ENCODE assay signal across 9 cellular contexts in the genomic region with DNA sequence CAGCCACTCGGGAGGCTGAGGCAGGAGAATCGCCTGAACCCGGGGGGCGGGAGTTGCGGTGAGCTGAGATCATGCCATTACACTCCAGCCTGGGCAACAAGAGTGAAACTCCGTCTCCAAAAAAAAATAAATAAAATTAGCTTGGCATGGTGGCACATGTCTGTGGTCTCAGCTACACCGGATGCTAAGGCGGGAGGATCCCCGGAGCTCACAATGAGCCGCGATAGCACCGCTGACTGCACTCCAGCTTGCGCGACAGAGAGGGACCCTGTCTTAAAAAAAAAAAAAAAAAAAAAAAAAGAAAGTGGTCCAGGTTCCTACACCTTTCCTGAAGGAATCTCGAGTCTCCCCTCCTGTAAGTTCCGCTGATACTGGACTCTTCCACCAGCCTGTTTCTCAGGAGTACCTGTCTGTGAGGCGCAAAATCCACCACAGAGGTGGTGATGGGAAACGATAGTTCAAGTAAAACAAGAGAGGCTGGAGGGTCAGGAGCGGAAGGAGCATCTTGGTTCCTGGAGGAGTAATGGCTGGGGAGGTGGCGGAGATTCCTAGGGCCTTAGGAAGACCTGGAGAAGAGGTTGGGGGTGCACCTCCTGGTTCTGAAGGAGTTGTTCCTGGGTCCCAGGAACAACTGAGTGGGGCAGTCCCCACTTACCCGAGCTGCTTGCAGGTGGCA. TPM values are rescaled to one million over a fixed set of nuclear protein-coding genes. Genes with fewer than 3 reads are reported as not detected.
DNase-seq lines count a peak whose midpoint lies in the region; ATAC-seq and TF ChIP-seq lines count a peak whose summit lies in the region.
"Had no signal": no experiment of that assay in that cellular context is flagged by ENCODE, and none has a peak within 500 bp of the region (broad histone marks: within the 10 kb centered on the region; RNA-seq: fewer than 3 reads in every experiment).

No MANE protein-coding gene starts in this region.

- H3K9me3 ChIP-seq in esophagus (ENCODE audit: control insufficient read depth in 2 of 2, insufficient read depth in 1 of 2, low read depth in 1 of 2, low read length in 1 of 2) (no peaks in the 10 kb centered on the region), prostate gland (no peaks in the 10 kb centered on the region), aorta (ENCODE audit: control insufficient read depth, low read length) (no peaks in the 10 kb centered on the region)

- H3K36me3 ChIP-seq in esophagus (ENCODE audit: control insufficient read depth in 2 of 2, insufficient read depth in 2 of 2, low read length in 1 of 2) (peaks cover 0 to 8% of the 10 kb centered on the region in 2 donors), prostate gland (no peaks in the 10 kb centered on the region), aorta (ENCODE audit: control insufficient read depth in 1 of 2, insufficient read depth in 2 of 2, low read length in 1 of 2) (no peaks in the 10 kb centered on the region)

- H3K4me1 ChIP-seq in esophagus (ENCODE audit: control insufficient read depth in 2 of 2, insufficient read depth in 2 of 2, low read length in 1 of 2) (peaks cover 2 to 9% of the 10 kb centered on the region in 2 donors), prostate gland (replicated peaks) (no peaks in the 10 kb centered on the region), aorta (ENCODE audit: control insufficient read depth in 1 of 2, insufficient read depth in 2 of 2, low read length in 2 of 2) (no peaks in the 10 kb centered on the region)

- peak; percentile 54 for DNase-seq in G401 (ENCODE audit: low spot score)
- peak; percentile 43 for DNase-seq in RPMI8226
- DNase-seq in prostate gland (ENCODE audit: low spot score) = no peak
- DNase-seq in aorta = no peak
- DNase-seq in A172 (ENCODE audit: low spot score) = no peak
- no peak for DNase-seq in activated CD8-positive, alpha-beta memory T cell treated with anti-CD3 and anti-CD28 coated beads, Interleukin-2, amount 50 U/mL, for 48 hours

- ATAC-seq in HG02981 (IDR thresholded peaks at IDR 0.05; ENCODE audit: unreplicated experiment) = no peak
- ATAC-seq in aorta (ENCODE audit: low FRiP score) = no peak

- intact Hi-C loops in prostate gland (cut with DNase I) = no loop called here
- intact Hi-C loops in aorta (cut with DNase I) = no loop called here

- TF ChIP-seq POLR2A in prostate gland (IDR thresholded peaks at IDR 0.05) = no peak

- in situ Hi-C loops in G401 (cut with HindIII; ENCODE audit: low sequenced_read_pairs) = no loop called here

- H3K27me3 ChIP-seq in esophagus (ENCODE audit: control insufficient read depth in 1 of 2, insufficient read depth in 2 of 2, low read length in 2 of 2) (no peaks in the 10 kb centered on the region), prostate gland (replicated peaks; ENCODE audit: insufficient read depth) (no peaks in the 10 kb centered on the region), aorta (ENCODE audit: control insufficient read depth in 1 of 2, insufficient read depth in 2 of 2, low read length in 1 of 2) (no peaks in the 10 kb centered on the region)

- H3K4me3 ChIP-seq in esophagus (ENCODE audit: low read depth in 1 of 2, low read length in 2 of 2) (peak overlapping the region; percentile 54 to 59), prostate gland (peak overlapping the region; percentile 33 to 48), aorta (ENCODE audit: low read length in 2 of 2) (no peak overlapping the region)

- 17 to 23% methylated on average over 20 to 21 of the region's 21 CpGs for WGBS in esophagus, 2 donors
- 13% methylated on average over 21 of the region's 21 CpGs for WGBS in prostate gland
- WGBS in aorta, 2 donors = 22 to 26% methylated on average over 21 of the region's 21 CpGs

- no peak for TF ChIP-seq CTCF in prostate gland (IDR thresholded peaks at IDR 0.05)

- H3K27ac ChIP-seq in esophagus (ENCODE audit: low read depth in 2 of 2, low read length in 1 of 2) (peak overlapping the region; percentile 18 to 77), prostate gland (peak overlapping the region; percentile 66 to 79), aorta (ENCODE audit: low read depth in 1 of 2, low read length in 2 of 2) (no peak overlapping the region)

RNA-seq across cellular contexts. Expression of gene FUT1, which starts 0.5 kb away (rescaled TPM):
- not detected in 2 replicates for total RNA-seq in G401 (2014; rRNA removed; shearing (Covaris generic))
- polyA plus RNA-seq in esophagus = 1 to 10 TPM; 1.1 to 2.4 TPM
- 1 to 10 TPM; 2.1 to 4.1 TPM for total RNA-seq in prostate gland
- total RNA-seq in aorta = 1 to 10 TPM; 2.3 to 4.4 TPM
- polyA plus RNA-seq in aorta = under 1 TPM in 1 of 2 donors, not detected in 1; 0.05 TPM
- 0.81 and 0.98 TPM in 2 replicates for total RNA-seq in A172 (2014; rRNA removed; shearing (Covaris generic))

RNA-seq across cellular contexts. Expression of gene FGF21, which starts 3.4 kb away (rescaled TPM):
- total RNA-seq in G401 (2014; rRNA removed; shearing (Covaris generic)) = not detected in 2 replicates
- polyA plus RNA-seq in esophagus (not detected), aorta (not detected)
- total RNA-seq in prostate gland (not detected), aorta (not detected)
- total RNA-seq in A172 (2014; rRNA removed; shearing (Covaris generic)) = not detected in 2 replicates
- total RNA-seq: SK-MEL-5 had no signal

RNA-seq across cellular contexts. Expression of gene IZUMO1, which starts 5.3 kb away (rescaled TPM):
- total RNA-seq in G401 (2014; rRNA removed; shearing (Covaris generic)) = not detected in 2 replicates
- polyA plus RNA-seq in esophagus (under 1 TPM; 0.16 to 0.39 TPM), aorta (under 1 TPM in 1 of 2 donors, not detected in 1; 0.10 TPM)
- total RNA-seq in prostate gland (1 to 10 TPM in 1 of 2 donors, not detected in 1; 6.4 TPM), aorta (1 to 10 TPM in 1 of 2 donors, under 1 TPM in 1; 0.66 to 1.6 TPM)
- total RNA-seq in A172 (2014; rRNA removed; shearing (Covaris generic)) = not detected in 2 replicates
- total RNA-seq: SK-MEL-5 had no signal

RNA-seq across cellular contexts. Expression of gene RASIP1, which starts 11.6 kb away (rescaled TPM):
- total RNA-seq in G401 (2014; rRNA removed; shearing (Covaris generic)) = 2.8 and 27.4 TPM in 2 replicates
- 10 to 100 TPM in 1 of 2 donors, 1 to 10 TPM in 1; 7.0 to 11.4 TPM for polyA plus RNA-seq in esophagus
- total RNA-seq in prostate gland = 10 to 100 TPM in 1 of 2 donors, 1 to 10 TPM in 1; 9.1 to 16.2 TPM
- total RNA-seq in aorta = 10 to 100 TPM; 15.4 to 31.2 TPM
- 1 to 10 TPM; 1.8 to 3.4 TPM for polyA plus RNA-seq in aorta
- total RNA-seq in A172 (2014; rRNA removed; shearing (Covaris generic)) = 0.07 and 0.12 TPM in 2 replicates

RNA-seq across cellular contexts. Expression of gene MAMSTR, which starts 32.4 kb away (rescaled TPM):
- total RNA-seq in G401 (2014; rRNA removed; shearing (Covaris generic)) = 0.37 and 1.5 TPM in 2 replicates
- 1 to 10 TPM in 1 of 2 donors, under 1 TPM in 1; 0.96 to 1.6 TPM for polyA plus RNA-seq in esophagus
- total RNA-seq in prostate gland = 10 to 100 TPM in 1 of 2 donors, 1 to 10 TPM in 1; 2.6 to 13.9 TPM
- 1 to 10 TPM in 1 of 2 donors, under 1 TPM in 1; 0.58 to 3.7 TPM for total RNA-seq in aorta
- 1 to 10 TPM in 1 of 2 donors, under 1 TPM in 1; 1.00 to 3.3 TPM for polyA plus RNA-seq in aorta
- total RNA-seq in A172 (2014; rRNA removed; shearing (Covaris generic)) = 0.93 and 1.1 TPM in 2 replicates

Comparison
In these comparisons a context has a peak if more than half of its experiments do, and no peak if none do; other contexts are left out.
1. DNase-seq: peak in G401 (single experiment) and RPMI8226 (single experiment); none in prostate gland (single experiment), aorta (0 of 2), A172 (single experiment) and activated CD8-positive, alpha-beta memory T cell treated with anti-CD3 and anti-CD28 coated beads, Interleukin-2, amount 50 U/mL, for 48 hours (single experiment).
2. H3K27ac ChIP-seq: peak in esophagus (2 of 2) and prostate gland (2 of 2); none in aorta (0 of 2).
3. H3K4me3 ChIP-seq: peak in esophagus (2 of 2) and prostate gland (2 of 2); none in aorta (0 of 2).